Comparison of ENCODE assay signal across 10 cellular contexts in genomic region chr9:127562271-127562780, GRCh38. TPM values are rescaled to one million over a fixed set of nuclear protein-coding genes. Genes with fewer than 3 reads are reported as not detected.
DNase-seq lines count a peak whose midpoint lies in the region; ATAC-seq and TF ChIP-seq lines count a peak whose summit lies in the region.
"Had no signal": no experiment of that assay in that cellular context is flagged by ENCODE, and none has a peak within 500 bp of the region (broad histone marks: within the 10 kb centered on the region; RNA-seq: fewer than 3 reads in every experiment).

No MANE protein-coding gene starts in this region.

- H3K79me2 ChIP-seq in GM23248 (ENCODE audit: insufficient read depth) (peaks cover 97% of the 10 kb centered on the region), smooth muscle cell (ENCODE audit: low read depth) (peaks cover 85% of the 10 kb centered on the region)

- 64 to 66% methylated on average over 13 of the region's 13 CpGs for WGBS in GM23248 (ENCODE audit: low coverage in 1 of 2, low lambda C conversion rate in 2 of 2, missing lambda C conversion rate in 2 of 2), 2 experiments
- WGBS in gastroesophageal sphincter (ENCODE audit: low coverage in 1 of 2), 2 donors, result 35 to 47% methylated on average over 4 to 5 of the region's 13 CpGs
- 48% methylated on average over 13 of the region's 13 CpGs for WGBS in smooth muscle cell (ENCODE audit: low lambda C conversion rate)

- TF ChIP-seq POLR2A in gastroesophageal sphincter (IDR thresholded peaks at IDR 0.05), result no peak

- in situ Hi-C loops in GM23248 (cut with MboI), result no loop called here

- peaks cover 67% of the 10 kb centered on the region for H3F3A ChIP-seq in GM23248 (ENCODE audit: insufficient read depth)
- H3F3A ChIP-seq in smooth muscle cell (ENCODE audit: low read depth), result peaks cover 54% of the 10 kb centered on the region

- H3K9me2 ChIP-seq in GM23248 (ENCODE audit: insufficient read depth), result no peaks in the 10 kb centered on the region

- H3K9me3 ChIP-seq in GM23248 (ENCODE audit: low read depth) (no peaks in the 10 kb centered on the region), gastroesophageal sphincter (no peaks in the 10 kb centered on the region), smooth muscle cell (replicated peaks; ENCODE audit: low read depth) (no peaks in the 10 kb centered on the region)
- H3K9me3 ChIP-seq: neutrophil had no signal

- TF ChIP-seq CTCF in WI38 (IDR thresholded peaks at IDR 0.05; ENCODE audit: low read depth, low read length) (no peak), gastroesophageal sphincter (IDR thresholded peaks at IDR 0.05) (no peak), smooth muscle cell (IDR thresholded peaks at IDR 0.05; ENCODE audit: borderline replicate concordance, insufficient read depth, poor library complexity, severe bottlenecking) (no peak)

- no peak overlapping the region for H2AFZ ChIP-seq in GM23248
- no peak overlapping the region for H2AFZ ChIP-seq in smooth muscle cell (ENCODE audit: low read depth)

- H3K4me2 ChIP-seq in GM23248 (ENCODE audit: unreplicated experiment) (peak overlapping the region; percentile 41), smooth muscle cell (peak overlapping the region; percentile 76)

- ATAC-seq in gastroesophageal sphincter, result no peak

- H4K20me1 ChIP-seq in GM23248 (ENCODE audit: insufficient read depth) (no peaks in the 10 kb centered on the region), smooth muscle cell (ENCODE audit: low read depth) (peaks cover 69% of the 10 kb centered on the region)

- TF ChIP-seq EP300 in gastroesophageal sphincter (IDR thresholded peaks at IDR 0.05), result no peak

- H3K27ac ChIP-seq in GM23248 (peak overlapping the region; percentile 84), gastroesophageal sphincter (peak overlapping the region in 3 of 4 donors; percentile 77 to 88 (median 78)), smooth muscle cell (ENCODE audit: low read depth) (peak overlapping the region; percentile 98)
- H3K27ac ChIP-seq: neutrophil, WERI-Rb-1 had no signal

- DNase-seq in GM23248, result no peak
- DNase-seq in smooth muscle cell (lab: John Stamatoyannopoulos, UW; ENCODE audit: unreplicated experiment), result no peak
- DNase-seq in DMS53 treated with DMSO at 0.1 percent for 48 hours (lab: John Stamatoyannopoulos, UW; ENCODE audit: unreplicated experiment), result no peak
- no peak for DNase-seq in head of caudate nucleus
- DNase-seq in GOT3 (lab: John Stamatoyannopoulos, UW), result no peak
- no peak for DNase-seq in stimulated activated CD4-positive, alpha-beta T cell treated with anti-CD3 and anti-CD28 coated beads, Interleukin-1b, Interleukin-23, amount 100 ng/mL, for 48 hours
- DNase-seq: WERI-Rb-1 had no signal

- H3K36me3 ChIP-seq in GM23248 (ENCODE audit: low read depth), result peaks cover 24% of the 10 kb centered on the region
- peaks cover 0 to 43% of the 10 kb centered on the region in 2 donors for H3K36me3 ChIP-seq in gastroesophageal sphincter
- H3K36me3 ChIP-seq in smooth muscle cell (ENCODE audit: low read depth), result no peaks in the 10 kb centered on the region
- H3K36me3 ChIP-seq: neutrophil had no signal

- H3K27me3 ChIP-seq in GM23248 (replicated peaks; ENCODE audit: insufficient read depth) (no peaks in the 10 kb centered on the region), gastroesophageal sphincter (no peaks in the 10 kb centered on the region), smooth muscle cell (ENCODE audit: low read depth) (no peaks in the 10 kb centered on the region)

- intact Hi-C loops in head of caudate nucleus (cut with DNase I), result no loop called here

- H3K4me1 ChIP-seq in GM23248 (ENCODE audit: insufficient read depth) (peaks cover 85% of the 10 kb centered on the region), gastroesophageal sphincter (peaks cover 0 to 86% (median 62%) of the 10 kb centered on the region in 3 donors), smooth muscle cell (ENCODE audit: low read depth) (peaks cover 33% of the 10 kb centered on the region)

- peak overlapping the region; percentile 34; the same call in 1 of the 2 replicates for H3K4me3 ChIP-seq in GM23248
- peak overlapping the region; percentile 27 for H3K4me3 ChIP-seq in WI38 (ENCODE audit: low read depth, low read length)
- peak overlapping the region in 1 of 2 donors; percentile 7 for H3K4me3 ChIP-seq in gastroesophageal sphincter
- H3K4me3 ChIP-seq in smooth muscle cell, result no peak overlapping the region

- H3K9ac ChIP-seq in GM23248 (peak overlapping the region; percentile 55), smooth muscle cell (ENCODE audit: low read depth) (peak overlapping the region; percentile 64)

RNA-seq across cellular contexts. Expression of gene STXBP1, which starts 49.8 kb away (rescaled TPM):
- total RNA-seq in GM23248 (2014; rRNA removed; shearing (Covaris generic)), result 28.5 and 61.8 TPM in 2 replicates
- polyA plus RNA-seq in GM23248 (2016; fragmentation: Nextera tagmentation; extraction: Ambion mirVana) (42.3 and 43.7 TPM in 2 replicates), smooth muscle cell (22.8 and 26.7 TPM in 2 replicates)
- total RNA-seq in gastroesophageal sphincter (10 to 100 TPM; 25.7 to 47.0 (median 33.1) TPM), smooth muscle cell (22.4 and 39.5 TPM in 2 replicates)
